Comparison of ENCODE assay signal across 8 cellular contexts in the genomic region with DNA sequence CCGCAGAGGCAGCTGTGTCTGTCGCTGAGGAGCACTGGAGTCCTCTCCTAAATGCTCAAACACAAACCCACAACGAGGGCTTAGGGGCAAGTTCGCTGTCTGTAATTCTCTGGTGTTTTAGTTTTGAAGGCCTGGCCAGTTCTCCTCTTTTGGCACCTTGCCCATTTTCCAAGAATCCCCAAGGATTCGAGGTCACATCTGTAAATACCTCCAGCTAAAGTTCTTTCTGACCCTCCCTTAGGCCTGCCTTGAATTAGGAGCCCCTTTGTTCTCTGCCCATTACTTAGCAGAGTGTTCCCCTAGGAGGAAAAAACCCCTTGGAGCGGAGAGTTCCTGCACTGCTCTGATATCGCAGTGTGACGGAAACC. TPM values are rescaled to one million over a fixed set of nuclear protein-coding genes. Genes with fewer than 3 reads are reported as not detected.
A peak's percentile ranks its signal among the peaks of the same experiment; 100 is the strongest.
DNase-seq lines count a peak whose midpoint lies in the region; ATAC-seq and TF ChIP-seq lines count a peak whose summit lies in the region.

No MANE protein-coding gene starts in this region.

- TF ChIP-seq CTCF in natural killer cell (IDR thresholded peaks at IDR 0.05) (no peak), body of pancreas (IDR thresholded peaks at IDR 0.05) (no peak), vagina (IDR thresholded peaks at IDR 0.05) (no peak)

- H3K9me3 ChIP-seq in body of pancreas (no peaks in the 10 kb centered on the region), muscle layer of colon (ENCODE audit: low read length) (no peaks in the 10 kb centered on the region), vagina (no peaks in the 10 kb centered on the region)

- H3K9me3 Mint-ChIP-seq in natural killer cell, result no peaks in the 10 kb centered on the region
- H3K9me3 Mint-ChIP-seq in natural killer cell treated with Interleukin-12 subunit alpha and Interleukin-12 subunit beta and Interleukin-15 and Interleukin-18, amount 100 ng/mL, for 72 hours, result no peaks in the 10 kb centered on the region

- H3K4me1 Mint-ChIP-seq in natural killer cell, result peaks cover 12 to 23% of the 10 kb centered on the region in 2 donors
- H3K4me1 Mint-ChIP-seq in natural killer cell treated with Interleukin-12 subunit alpha and Interleukin-12 subunit beta and Interleukin-15 and Interleukin-18, amount 100 ng/mL, for 72 hours (ENCODE audit: low read depth in 2 of 2), result peaks cover 11 to 14% of the 10 kb centered on the region in 2 donors

- H3K9ac ChIP-seq in muscle layer of colon (ENCODE audit: low read length), result no peak overlapping the region

- no peak overlapping the region for H3K4me3 ChIP-seq in body of pancreas
- peak overlapping the region in 1 of 2 donors; percentile 84 for H3K4me3 ChIP-seq in muscle layer of colon (ENCODE audit: low read depth in 1 of 2, low read length in 2 of 2)
- H3K4me3 ChIP-seq in vagina, result no peak overlapping the region

- ATAC-seq in natural killer cell (no peak), body of pancreas (no peak), GM21717 (IDR thresholded peaks at IDR 0.05; ENCODE audit: unreplicated experiment) (no peak), HG03095 (IDR thresholded peaks at IDR 0.05; ENCODE audit: unreplicated experiment) (no peak)
- no peak for ATAC-seq in natural killer cell treated with Interleukin-12 subunit alpha and Interleukin-12 subunit beta and Interleukin-15 and Interleukin-18, amount 100 ng/mL, for 72 hours

- H3K27ac ChIP-seq in body of pancreas (peak overlapping the region; percentile 69 to 83 (median 78)), muscle layer of colon (ENCODE audit: low read depth, low read length) (peak overlapping the region; percentile 74), vagina (peak overlapping the region; percentile 83)

- H3K27me3 Mint-ChIP-seq in natural killer cell (ENCODE audit: low read depth in 2 of 2), result no peaks in the 10 kb centered on the region
- no peaks in the 10 kb centered on the region for H3K27me3 Mint-ChIP-seq in natural killer cell treated with Interleukin-12 subunit alpha and Interleukin-12 subunit beta and Interleukin-15 and Interleukin-18, amount 100 ng/mL, for 72 hours

- DNase-seq in natural killer cell, result no peak
- no peak for DNase-seq in natural killer cell treated with Interleukin-12 subunit alpha and Interleukin-12 subunit beta and Interleukin-15 and Interleukin-18, amount 100 ng/mL, for 72 hours (ENCODE audit: low spot score)
- no peak for DNase-seq in body of pancreas
- no peak for DNase-seq in vagina (ENCODE audit: extremely low spot score in 2 of 2)
- no peak for DNase-seq in NCI-H1048 (lab: John Stamatoyannopoulos, UW)

- H3K4me1 ChIP-seq in body of pancreas (peaks cover 20% of the 10 kb centered on the region), muscle layer of colon (ENCODE audit: insufficient read depth, low read length) (peaks cover 24% of the 10 kb centered on the region), vagina (peaks cover 46% of the 10 kb centered on the region)

- H3K36me3 ChIP-seq in body of pancreas (replicated peaks in 1 of 2; ENCODE audit: insufficient read depth in 1 of 2, low read depth in 2 of 2) (peaks cover 0 to 11% of the 10 kb centered on the region in 2 donors), muscle layer of colon (ENCODE audit: insufficient read depth, low read length) (peaks cover 31% of the 10 kb centered on the region), vagina (peaks cover 4 to 30% of the 10 kb centered on the region in 2 donors)

- no peaks in the 10 kb centered on the region for H3K27me3 ChIP-seq in body of pancreas
- H3K27me3 ChIP-seq in muscle layer of colon (ENCODE audit: control insufficient read depth in 1 of 2, insufficient read depth in 2 of 2, low read length in 2 of 2), result no peaks in the 10 kb centered on the region
- H3K27me3 ChIP-seq in vagina, result no peaks in the 10 kb centered on the region

- TF ChIP-seq POLR2A in body of pancreas (IDR thresholded peaks at IDR 0.05), result no peak
- TF ChIP-seq POLR2A in vagina (IDR thresholded peaks at IDR 0.05), result no peak

- intact Hi-C loops in natural killer cell (cut with micrococcal nuclease), result no loop called here
- intact Hi-C loops in body of pancreas (cut with DNase I), result no loop called here
- intact Hi-C loops in vagina (cut with DNase I), result no loop called here

- WGBS in body of pancreas, 2 donors, result 64 to 65% methylated on average over 6 to 8 of the region's 8 CpGs

- H3K36me3 Mint-ChIP-seq in natural killer cell, result peaks cover 7% of the 10 kb centered on the region
- no peaks in the 10 kb centered on the region for H3K36me3 Mint-ChIP-seq in natural killer cell treated with Interleukin-12 subunit alpha and Interleukin-12 subunit beta and Interleukin-15 and Interleukin-18, amount 100 ng/mL, for 72 hours

- H3K27ac Mint-ChIP-seq in natural killer cell, result peak overlapping the region; percentile 38 to 96
- H3K27ac Mint-ChIP-seq in natural killer cell treated with Interleukin-12 subunit alpha and Interleukin-12 subunit beta and Interleukin-15 and Interleukin-18, amount 100 ng/mL, for 72 hours, result peak overlapping the region in 1 of 2 donors; percentile 70

- peak overlapping the region; percentile 10 for H3K4me3 Mint-ChIP-seq in natural killer cell
- no peak overlapping the region for H3K4me3 Mint-ChIP-seq in natural killer cell treated with Interleukin-12 subunit alpha and Interleukin-12 subunit beta and Interleukin-15 and Interleukin-18, amount 100 ng/mL, for 72 hours

RNA-seq across cellular contexts. Expression of gene PYROXD2, which starts 0.7 kb away (rescaled TPM):
- total RNA-seq in natural killer cell (10 to 100 TPM; 20.8 to 28.2 (median 28.0) TPM), body of pancreas (1 to 10 TPM; 4.9 to 8.6 TPM), vagina (7.1 TPM)
- 1 to 10 TPM; 6.1 to 7.2 TPM for total RNA-seq in natural killer cell treated with Interleukin-12 subunit alpha and Interleukin-12 subunit beta and Interleukin-15 and Interleukin-18, amount 100 ng/mL, for 72 hours

RNA-seq across cellular contexts. Expression of gene HPS1, which starts 31.0 kb away (rescaled TPM):
- total RNA-seq in natural killer cell (100 to 1,000 TPM in 2 of 3 donors, 10 to 100 TPM in 1; 92.4 to 103 (median 102) TPM), body of pancreas (10 to 100 TPM; 40.0 to 53.7 TPM), vagina (62.1 TPM)
- 100 to 1,000 TPM in 1 of 2 donors, 10 to 100 TPM in 1; 78.8 to 124 TPM for total RNA-seq in natural killer cell treated with Interleukin-12 subunit alpha and Interleukin-12 subunit beta and Interleukin-15 and Interleukin-18, amount 100 ng/mL, for 72 hours
